In the genomic region with DNA sequence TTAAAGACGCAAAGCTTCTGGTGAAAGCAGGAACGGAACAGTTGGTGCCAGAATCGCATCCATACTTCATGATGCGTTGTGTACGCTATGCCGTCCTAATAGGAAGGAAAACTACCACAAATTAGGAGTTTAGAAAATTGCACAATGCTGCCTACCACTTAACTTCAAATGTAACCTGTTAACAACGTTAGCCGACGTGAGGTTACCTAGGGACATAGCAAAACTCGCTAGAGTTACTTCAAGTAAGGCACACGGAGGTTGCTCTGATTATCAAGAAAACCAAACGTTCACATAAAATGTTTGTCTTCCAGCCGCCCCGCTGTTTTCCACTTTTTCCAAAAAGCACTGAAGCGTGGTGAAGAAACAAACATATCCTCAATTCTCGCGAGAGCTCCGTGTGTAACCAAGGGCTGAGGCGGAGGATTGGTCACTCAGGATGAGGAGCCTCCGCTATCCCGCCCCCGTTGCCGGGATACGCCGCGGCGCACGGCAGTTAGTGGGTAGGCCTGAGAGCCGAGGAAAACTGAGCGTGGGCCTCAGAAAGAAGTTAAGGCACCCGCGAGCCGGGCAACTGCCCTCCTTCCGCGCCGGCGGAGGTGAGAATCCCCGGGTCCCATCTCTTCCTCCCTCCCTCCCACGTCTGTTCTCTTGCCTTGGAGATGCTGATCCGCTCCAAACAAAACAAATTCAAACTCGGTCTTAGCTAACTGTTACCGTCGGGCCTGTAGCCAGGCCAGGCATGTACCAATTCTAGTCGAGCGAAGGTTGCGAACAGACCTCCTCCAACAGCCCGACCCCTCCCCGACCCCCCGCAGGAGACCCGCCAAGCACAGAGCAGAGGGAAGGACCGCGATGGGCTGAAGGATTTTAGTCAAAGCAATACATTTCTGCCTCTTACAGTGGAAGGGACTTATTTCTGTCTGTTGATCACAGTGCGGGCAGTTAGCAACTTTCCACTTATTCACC, we compare ENCODE assay signal across 8 cellular contexts. TPM values are rescaled to one million over a fixed set of nuclear protein-coding genes. Genes with fewer than 3 reads are reported as not detected.
DNase-seq lines count a peak whose midpoint lies in the region; ATAC-seq and TF ChIP-seq lines count a peak whose summit lies in the region.

A gene (plus strand): TSS at position 492 of the 966 bp plus-strand sequence. CDS start 5,556 bp downstream, outside the sequence.

- no peaks in the 10 kb centered on the region for H3K9me3 ChIP-seq in spleen

- ATAC-seq in GM18907 (IDR thresholded peaks at IDR 0.05; ENCODE audit: unreplicated experiment) = peak; percentile 99
- peak; percentile 100 for ATAC-seq in HG03139 (IDR thresholded peaks at IDR 0.05; ENCODE audit: unreplicated experiment)
- peak; percentile 100 for ATAC-seq in activated CD4-positive, CD25-positive, alpha-beta regulatory T cell treated with anti-CD3 and anti-CD28 coated beads, Interleukin-2, amount 50 U/mL, for 24 hours

- peak in 1 of 3 donors; percentile 55 for TF ChIP-seq POLR2A in spleen (IDR thresholded peaks at IDR 0.05)

- no peaks in the 10 kb centered on the region for H3K27me3 ChIP-seq in spleen (replicated peaks in 1 of 7)

- DNase-seq in ACHN (peak; percentile 97), NCI-H2227 treated with DMSO at 0.1 percent for 48 hours (lab: John Stamatoyannopoulos, UW) (peak; percentile 91), cerebellar cortex (ENCODE audit: low spot score) (peak; percentile 99), iris pigment epithelial cell (ENCODE audit: low read depth) (peak; percentile 99), spleen (peak; percentile 98)

- intact Hi-C loops in spleen (cut with DNase I; ENCODE audit: low total_unique reads) = no loop called here

- H3K36me3 ChIP-seq in spleen = no peaks in the 10 kb centered on the region

- peak within 1 kb of the TSS; percentile 82 to 91 (median 90) for H3K27ac ChIP-seq in spleen

- in situ Hi-C loops in ACHN (cut with HindIII; ENCODE audit: low pct_ligation_motif_present, low pct_unique_long_range_greater_than_20kb, low sequenced_read_pairs) = no loop called here

- peak within 1 kb of the TSS; percentile 40 to 76 (median 50) for H3K4me3 ChIP-seq in spleen

- peaks cover 0 to 29% (median 24%) of the 10 kb centered on the region in 6 donors for H3K4me1 ChIP-seq in spleen

- 1% methylated on average over 49 to 53 of the region's 53 CpGs for WGBS in spleen, 5 donors

- TF ChIP-seq CTCF in spleen (IDR thresholded peaks at IDR 0.05 in 8 of 11, conservative IDR thresholded peaks at IDR 0.05 in 3 of 11) = peak in 1 of 11 experiments; percentile 15

RNA-seq across cellular contexts. Expression of the gene that starts here (rescaled TPM):
- 10 to 100 TPM; 10.6 to 25.6 (median 12.6) TPM for total RNA-seq in spleen
- 1 to 10 TPM; 7.1 to 9.4 (median 9.4) TPM for polyA plus RNA-seq in spleen

Comparison
In these comparisons a context has a peak if more than half of its experiments do, and no peak if none do; other contexts are left out.
1. Peak in every context shown above with its lines: DNase-seq, ATAC-seq, H3K4me3 ChIP-seq and H3K27ac ChIP-seq.